30 cellular contexts compared by ENCODE assay signal in the genomic region with DNA sequence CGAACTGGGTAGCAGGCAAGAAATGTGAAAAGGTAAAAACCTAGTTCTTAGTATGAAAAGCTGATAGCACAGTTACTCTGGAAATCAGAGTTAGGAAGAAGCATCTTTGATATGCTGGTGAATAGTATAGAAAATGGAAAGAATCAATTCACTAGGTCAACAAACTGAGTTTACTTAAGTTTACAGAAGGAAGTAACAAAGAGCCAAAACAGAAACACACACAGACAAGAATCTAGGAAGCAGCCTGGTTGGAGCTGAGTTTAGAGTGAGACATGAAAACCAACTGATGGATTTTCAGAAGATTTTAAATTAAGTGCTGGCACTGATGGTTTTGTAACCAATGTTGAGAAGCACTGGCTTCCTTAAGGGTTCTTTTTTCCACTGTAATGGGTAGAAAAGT.
"Had no signal": no experiment of that assay in that cellular context is flagged by ENCODE, and none has a peak within 500 bp of the region (broad histone marks: within the 10 kb centered on the region; RNA-seq: fewer than 3 reads in every experiment).

No MANE protein-coding gene starts in this region.

- ATAC-seq: activated CD8-positive, alpha-beta T cell treated with anti-CD3 and anti-CD28 coated beads, Interleukin-2, amount 10 ng/mL, durations not matched to agents 7 days and 5 days; Panc1; Right ventricle myocardium inferior; T-cell; WTC11 had no signal

- H3K4me3 ChIP-seq: SK-N-MC had no signal

- DNase-seq: activated CD4-positive, alpha-beta T cell treated with anti-CD3 and anti-CD28 coated beads for 48 hours; activated CD4-positive, alpha-beta T cell treated with anti-CD3 and anti-CD28 coated beads, Interleukin-2, amount 50 U/mL, for 4 hours; activated CD4-positive, CD25-positive, alpha-beta regulatory T cell treated with anti-CD3 and anti-CD28 coated beads, Interleukin-2, amount 50 U/mL, for 72 hours; activated CD8-positive, alpha-beta memory T cell treated with anti-CD3 and anti-CD28 coated beads, Interleukin-2, amount 50 U/mL, for 48 hours; activated CD8-positive, alpha-beta T cell treated with anti-CD3 and anti-CD28 coated beads, Interleukin-2, amount 10 ng/mL, durations not matched to agents 7 days and 5 days; activated effector memory CD4-positive, alpha-beta T cell treated with anti-CD3 and anti-CD28 coated beads, Interleukin-2, amount 50 U/mL, for 16 hours; activated naive CD4-positive, alpha-beta T cell treated with anti-CD3 and anti-CD28 coated beads for 36 hours; activated T-cell treated with anti-CD3 and anti-CD28 coated beads, Interleukin-2, amount 50 U/mL, for 24 hours; amygdala; KBM-7; NCI-H1105; NCI-H1436; NCI-H1694 treated with DMSO at 0.1 percent for 48 hours; NCI-H2029 treated with DMSO at 0.1 percent for 48 hours; NCI-H345; NCI-H510A; NCI-H526 treated with DMSO at 0.1 percent for 48 hours; NK-92 treated with Interleukin-12 subunit alpha and Interleukin-12 subunit beta, amount 100 ng/mL, for 24 hours; OCI-M1; RPMI8226; T-cell; T-helper 2 cell; T1000 had no signal

- H3K27ac ChIP-seq: SK-N-MC had no signal

- H3K4me1 Mint-ChIP-seq: T-cell had no signal

- H3K4me3 Mint-ChIP-seq: activated CD8-positive, alpha-beta T cell treated with anti-CD3 and anti-CD28 coated beads, Interleukin-2, amount 10 ng/mL, durations not matched to agents 7 days and 5 days; activated naive CD4-positive, alpha-beta T cell treated with anti-CD3 and anti-CD28 coated beads for 36 hours; activated naive CD8-positive, alpha-beta T cell; activated T-cell treated with anti-CD3 and anti-CD28 coated beads, Interleukin-2, amount 50 U/mL, for 24 hours; activated T-helper 1 cell treated with anti-CD3 and anti-CD28 coated beads, Interleukin-12 subunit alpha, Interleukin-12 subunit beta, Interleukin-2, Interleukin-4 antibody, amounts not matched to agents 30 ng/mL and 10 ng/mL and 1 ng/mL, durations not matched to agents 14 hours and 24 hours and 36 hours; brain; T-cell; WTC11 had no signal

- H3K9me3 Mint-ChIP-seq: activated naive CD4-positive, alpha-beta T cell treated with anti-CD3 and anti-CD28 coated beads for 36 hours; activated T-cell treated with anti-CD3 and anti-CD28 coated beads, Interleukin-2, amount 50 U/mL, for 24 hours; brain; WTC11 had no signal

- H3K27ac Mint-ChIP-seq: activated CD8-positive, alpha-beta T cell treated with anti-CD3 and anti-CD28 coated beads, Interleukin-2, amount 10 ng/mL, durations not matched to agents 7 days and 5 days; activated naive CD4-positive, alpha-beta T cell treated with anti-CD3 and anti-CD28 coated beads for 36 hours; activated naive CD8-positive, alpha-beta T cell; activated T-cell treated with anti-CD3 and anti-CD28 coated beads, Interleukin-2, amount 50 U/mL, for 24 hours; activated T-helper 1 cell treated with anti-CD3 and anti-CD28 coated beads, Interleukin-12 subunit alpha, Interleukin-12 subunit beta, Interleukin-2, Interleukin-4 antibody, amounts not matched to agents 30 ng/mL and 10 ng/mL and 1 ng/mL, durations not matched to agents 14 hours and 24 hours and 36 hours; T-cell; WTC11 had no signal

- H3K36me3 Mint-ChIP-seq: activated naive CD8-positive, alpha-beta T cell; T-cell; WTC11 had no signal

- H3K27me3 Mint-ChIP-seq: brain had no signal
